ENCODE assay signal across 9 cellular contexts in genomic region chr3:158105124-158105709, GRCh38. TPM values are rescaled to one million over a fixed set of nuclear protein-coding genes. Genes with fewer than 3 reads are reported as not detected.
DNase-seq lines count a peak whose midpoint lies in the region; ATAC-seq, FAIRE-seq and TF ChIP-seq lines count a peak whose summit lies in the region.
"Had no signal": no experiment of that assay in that cellular context is flagged by ENCODE, and none has a peak within 500 bp of the region (broad histone marks: within the 10 kb centered on the region; RNA-seq: fewer than 3 reads in every experiment).

No MANE protein-coding gene starts in this region.

- H4K8ac ChIP-seq in IMR-90 (ENCODE audit: low read depth in 2 of 2, low read length in 2 of 2) = no peak overlapping the region

- peak overlapping the region; percentile 82 for H2AFZ ChIP-seq in IMR-90 (replicated peaks; ENCODE audit: low read length, poor library complexity)
- 0 out of 2 replicates have a peak overlapping the region, but pooled peaks have one; percentile 17 for H2AFZ ChIP-seq in GM12878 (ENCODE audit: control insufficient read depth, low read depth, low read length)

- H3K9ac ChIP-seq in IMR-90 (ENCODE audit: low read depth, low read length) (peak overlapping the region; percentile 29), GM12878 (ENCODE audit: control insufficient read depth, insufficient read depth, low read length) (no peak overlapping the region)

- WGBS in IMR-90 (ENCODE audit: extremely low coverage in 2 of 2, insufficient read length in 1 of 2), 2 experiments = 4% methylated on average over 13 of the region's 39 CpGs; no CpG with 5 or more reads in 1 of the 2 experiments
- WGBS in GM12878 (ENCODE audit: insufficient coverage, insufficient replicate concordance, low lambda C conversion rate, missing lambda C conversion rate) = 10% methylated on average over 34 of the region's 39 CpGs

- no peak overlapping the region for H3K18ac ChIP-seq in IMR-90 (ENCODE audit: low read depth, low read length)

- no peak overlapping the region; the same call in 1 of the 2 replicates for H3K27ac ChIP-seq in IMR-90 (ENCODE audit: insufficient read depth, low read length)
- H3K27ac ChIP-seq in GM12878 (ENCODE audit: control insufficient read depth, insufficient read depth) = no peak overlapping the region
- H3K27ac ChIP-seq in lower lobe of right lung = no peak overlapping the region

- H2BK20ac ChIP-seq in IMR-90 (ENCODE audit: low read depth, low read length) = no peak overlapping the region

- H4K5ac ChIP-seq in IMR-90 (ENCODE audit: low read depth, low read length) = no peak overlapping the region

- FAIRE-seq in GM12878 (lab: Jason Lieb, UNC) = no peak

- peaks cover 5% of the 10 kb centered on the region; the same call in 1 of the 2 replicates for H4K20me1 ChIP-seq in IMR-90 (ENCODE audit: insufficient read depth, low read length)
- H4K20me1 ChIP-seq in GM12878 (ENCODE audit: control insufficient read depth, insufficient read depth) = no peaks in the 10 kb centered on the region

- no peak for TF ChIP-seq EP300 in GM12878 (IDR thresholded peaks at IDR 0.05; ENCODE audit: borderline replicate concordance in 1 of 2, control insufficient read depth in 1 of 2, low read depth in 2 of 2, low read length in 2 of 2)

- dilution Hi-C loops in IMR-90 (cut with HindIII; ENCODE audit: low sequenced_read_pairs, unreplicated experiment) = no loop called here

- H3K56ac ChIP-seq in IMR-90 (ENCODE audit: extremely low read depth, insufficient read depth, low read length) = no peak overlapping the region

- H3K23ac ChIP-seq in IMR-90 (ENCODE audit: low read depth, low read length) = no peak overlapping the region

- DNase-seq in COLO668 (lab: John Stamatoyannopoulos, UW; ENCODE audit: unreplicated experiment) = peak; percentile 49
- no peak for DNase-seq in IMR-90
- DNase-seq in GM12878 (ENCODE audit: low read depth, low spot score) = no peak
- no peak for DNase-seq in lower lobe of right lung
- DNase-seq in NCI-H1694 treated with DMSO at 0.1 percent for 48 hours (lab: John Stamatoyannopoulos, UW) = no peak
- no peak for DNase-seq in posterior vena cava (ENCODE audit: low spot score)

- SMC1A ChIA-PET in GM12878 (lab: Charles Lee; ENCODE audit: uncharacterized antibody, unreplicated experiment) = interaction anchor here (0.8 to 1.2 kb wide), 2 partner anchors 20 to 211 kb away, joined by 3 to 4 read pairs; no protein-coding TSS in a partner anchor

- no TSS peak for BruUV-seq in IMR-90 (replicated peaks; lab: Mats Ljungman, UMichigan)
- no TSS peak for BruUV-seq in GM12878 (replicated peaks; lab: Mats Ljungman, UMichigan)

- TF ChIP-seq RAD21 in IMR-90 (IDR thresholded peaks at IDR 0.05; ENCODE audit: low read length) = no peak
- TF ChIP-seq RAD21 in GM12878 (IDR thresholded peaks at IDR 0.05; ENCODE audit: insufficient read depth, low read depth, low read length) = no peak

- H2BK15ac ChIP-seq in IMR-90 (ENCODE audit: low read depth, low read length) = no peak overlapping the region

- in situ Hi-C loops in IMR-90 (cut with MboI; ENCODE audit: low sequenced_read_pairs) (loop anchor here (25.0 kb wide), 1 partner anchor 682 kb away; no protein-coding TSS in a partner anchor), GM12878 (cut with MboI) (no loop called here)

- H2BK120ac ChIP-seq in IMR-90 (ENCODE audit: low read depth, low read length) = no peak overlapping the region

- H2AK5ac ChIP-seq in IMR-90 (ENCODE audit: low read depth, low read length) = no peak overlapping the region

- TF ChIP-seq CTCF in IMR-90 (conservative IDR thresholded peaks at IDR 0.05; ENCODE audit: low read depth, low read length) (no peak), GM12878 (IDR thresholded peaks at IDR 0.05 in 2 of 3, conservative IDR thresholded peaks at IDR 0.05 in 1 of 3; ENCODE audit: control insufficient read depth in 2 of 3, extremely low read depth in 1 of 3, insufficient read depth in 1 of 3, low read depth in 3 of 3, low read length in 3 of 3) (no peak), lower lobe of right lung (IDR thresholded peaks at IDR 0.05) (no peak)

- ATAC-seq in IMR-90 (ENCODE audit: low read depth) (peak; percentile 38), GM12878 (no peak), lower lobe of right lung (no peak), HG03460 (IDR thresholded peaks at IDR 0.05; ENCODE audit: unreplicated experiment) (no peak), GM18519 (IDR thresholded peaks at IDR 0.05; ENCODE audit: low FRiP score, unreplicated experiment) (no peak)

- no peak overlapping the region for H3K14ac ChIP-seq in IMR-90 (replicated peaks; ENCODE audit: low read depth, low read length)

- peaks cover 8% of the 10 kb centered on the region; the same call in 1 of the 2 replicates for H3K9me3 ChIP-seq in IMR-90 (ENCODE audit: control insufficient read depth, insufficient read depth, low read length)
- H3K9me3 ChIP-seq in GM12878 (replicated peaks; ENCODE audit: control insufficient read depth, insufficient read depth, low read length) = no peaks in the 10 kb centered on the region; the same call in 2 of the 3 replicates
- no peaks in the 10 kb centered on the region for H3K9me3 ChIP-seq in lower lobe of right lung

- H2AK9ac ChIP-seq in IMR-90 (replicated peaks; ENCODE audit: low read depth, low read length, poor library complexity) = no peak overlapping the region

- H3K27me3 ChIP-seq in IMR-90 (ENCODE audit: control insufficient read depth, insufficient read depth, low read length) (peaks cover 66% of the 10 kb centered on the region), GM12878 (replicated peaks in 1 of 2; ENCODE audit: control insufficient read depth in 2 of 2, insufficient read depth in 2 of 2, low read length in 1 of 2) (peaks cover 12 to 34% of the 10 kb centered on the region in 2 experiments), lower lobe of right lung (ENCODE audit: low read depth) (peaks cover 90% of the 10 kb centered on the region)

- no peak overlapping the region for H3K4ac ChIP-seq in IMR-90 (ENCODE audit: low read depth, low read length)

- H3K79me2 ChIP-seq in GM12878 (ENCODE audit: control insufficient read depth, insufficient read depth, low read length) = peaks cover under 1% of the 10 kb centered on the region

- H2BK5ac ChIP-seq in IMR-90 (ENCODE audit: low read depth, low read length, poor library complexity, severe bottlenecking) = no peak overlapping the region

- RAD21 ChIA-PET in GM12878 (lab: Charles Lee; ENCODE audit: unreplicated experiment) = no interaction called here

- POLR2A ChIA-PET in IMR-90 (lab: Charles Lee; ENCODE audit: unreplicated experiment) = no interaction called here
- POLR2A ChIA-PET in GM12878 (lab: Charles Lee) = no interaction called here

- H3K4me2 ChIP-seq in IMR-90 (ENCODE audit: low read depth, low read length) (peak overlapping the region; percentile 63), GM12878 (ENCODE audit: control insufficient read depth, insufficient read depth) (peak overlapping the region; percentile 87)

- H3K4me3 ChIP-seq in IMR-90 (ENCODE audit: insufficient read depth, low read depth, low read length) = peak overlapping the region; percentile 64
- peak overlapping the region; percentile 84; the same call in 1 of the 2 replicates for H3K4me3 ChIP-seq in GM12878
- peak overlapping the region; percentile 48 for H3K4me3 ChIP-seq in lower lobe of right lung

- TF ChIP-seq POLR2A in IMR-90 (IDR thresholded peaks at IDR 0.05; ENCODE audit: low read depth, low read length) = no peak
- no peak for TF ChIP-seq POLR2A in GM12878 (IDR thresholded peaks at IDR 0.05; ENCODE audit: low read depth, low read length)

- H3K79me1 ChIP-seq in IMR-90 (ENCODE audit: low read depth in 1 of 2, low read length in 2 of 2) = no peaks in the 10 kb centered on the region

- H3K9me1 ChIP-seq in IMR-90 (ENCODE audit: insufficient read depth, low read length) = no peaks in the 10 kb centered on the region

- intact Hi-C loops in IMR-90 (cut with micrococcal nuclease) = loop anchor here (5.0 to 10.0 kb wide), 4 partner anchors 207 to 573 kb away; partner anchors contain the start of gene GFM1
- intact Hi-C loops in GM12878 (cut with micrococcal nuclease; ENCODE audit: unreplicated experiment) = loop anchor here (5.0 kb wide), 1 partner anchor 327 kb away; no protein-coding TSS in a partner anchor
- intact Hi-C loops in lower lobe of right lung (cut with DNase I) = no loop called here
- intact Hi-C loops in posterior vena cava (cut with DNase I) = no loop called here

- H3K36me3 ChIP-seq in IMR-90 (ENCODE audit: control insufficient read depth, insufficient read depth, low read length) (no peaks in the 10 kb centered on the region), GM12878 (ENCODE audit: control insufficient read depth in 2 of 2, insufficient read depth in 2 of 2, low read length in 1 of 2) (no peaks in the 10 kb centered on the region), lower lobe of right lung (no peaks in the 10 kb centered on the region)

- H3K4me1 ChIP-seq in IMR-90 (ENCODE audit: control insufficient read depth, insufficient read depth, low read length) (peaks cover 2% of the 10 kb centered on the region; the same call in 1 of the 2 replicates), GM12878 (ENCODE audit: control insufficient read depth, insufficient read depth, low read length) (peaks cover 11% of the 10 kb centered on the region), lower lobe of right lung (peaks cover 46% of the 10 kb centered on the region)

- CTCF ChIA-PET in IMR-90 (lab: Yijun Ruan, JAX) = interaction anchor here (0.6 kb wide), 1 partner anchor 1570 kb away, joined by 4 read pairs; no protein-coding TSS in a partner anchor
- CTCF ChIA-PET in GM12878 (lab: Yijun Ruan, JAX) = interaction anchor here (1.7 kb wide), 1 partner anchor 329 kb away, joined by 6 read pairs; no protein-coding TSS in a partner anchor

- H4K91ac ChIP-seq in IMR-90 (ENCODE audit: insufficient read depth, low read depth, low read length) = no peak overlapping the region

RNA-seq across cellular contexts. Expression of gene SHOX2, which starts 1.0 kb away (rescaled TPM):
- total RNA-seq in IMR-90 (2012; rRNA removed) = 0.83 and 0.90 TPM in 2 replicates
- polyA plus RNA-seq in IMR-90 (2012; rRNA removed) = 2.3 and 2.5 TPM in 2 replicates
- polyA plus RNA-seq in IMR-90 (2012; cell fraction: cytosol; rRNA removed) = 1.1 and 2.9 TPM in 2 replicates
- 12.7 and 16.2 TPM in 2 replicates for polyA plus RNA-seq in IMR-90 (2012; cell fraction: nucleus; rRNA removed; ENCODE audit: low replicate concordance)
- 0.27 and 0.29 TPM in 2 replicates for total RNA-seq in GM12878 (2013; cell fraction: nucleolus; rRNA removed)
- total RNA-seq in GM12878 (2014; rRNA removed) = 0.05 TPM in 1 of 2 replicates, not detected in the other
- total RNA-seq in GM12878 (2014; rRNA removed; fragmentation: Illumina TruSeq; extraction: Trizol) = 0.09 and 0.14 TPM in 2 replicates
- total RNA-seq in GM12878 (2021) = 0.36 TPM in 1 of 2 replicates, not detected in the other
- 0.09 TPM for polyA plus RNA-seq in GM12878 (2011; ENCODE audit: low read depth)
- 0.10 and 0.16 TPM in 2 replicates for polyA plus RNA-seq in GM12878 (2011; rRNA removed)
- 0.05 and 0.06 TPM in 2 replicates for polyA plus RNA-seq in GM12878 (2011; cell fraction: cytosol; rRNA removed)
- polyA plus RNA-seq in GM12878 (2011; cell fraction: nucleus; rRNA removed) = 0.12 and 0.16 TPM in 2 replicates
- polyA plus RNA-seq in GM12878 (2012) = 0.14 and 0.30 TPM in 2 replicates
- polyA plus RNA-seq in GM12878 (2014; fragmentation: Illumina TruSeq; extraction: Trizol) = 0.06 and 0.14 TPM in 2 replicates
- polyA plus RNA-seq in GM12878 (2014; fragmentation: Nextera tagmentation; extraction: Ambion mirVana) = under 1 TPM; 0.04 to 0.06 TPM
- polyA plus RNA-seq in GM12878 (2014; rRNA removed) = 0.03 and 0.06 TPM in 2 replicates
- polyA plus RNA-seq in GM12878 (2016; fragmentation: Nextera tagmentation; extraction: Ambion mirVana) = not detected
- 0.15 TPM in 1 of 2 replicates, not detected in the other for polyA minus RNA-seq in GM12878 (2011; rRNA and poly(A)+ RNA removed)
- polyA minus RNA-seq in GM12878 (2011; cell fraction: cytosol; rRNA and poly(A)+ RNA removed) = not detected in 2 replicates
- 0.38 TPM in 1 of 2 replicates, not detected in the other for polyA minus RNA-seq in GM12878 (2011; cell fraction: nucleus; rRNA and poly(A)+ RNA removed)
- total RNA-seq in lower lobe of right lung = 0.38 TPM
- total RNA-seq in posterior vena cava = 1 to 10 TPM; 1.6 to 3.4 TPM
- total RNA-seq: T-helper 2 cell treated with Interferon-gamma antibody and Interleukin-4, amounts not matched to agents 100 ng/mL and 5 ng/mL, for 36 hours had no signal

RNA-seq across cellular contexts. Expression of gene RSRC1, which starts 4.7 kb away (rescaled TPM):
- 41.8 and 71.7 TPM in 2 replicates for total RNA-seq in IMR-90 (2012; rRNA removed)
- polyA plus RNA-seq in IMR-90 (2012; rRNA removed) = 3.8 and 4.5 TPM in 2 replicates
- 0.28 and 0.63 TPM in 2 replicates for polyA plus RNA-seq in IMR-90 (2012; cell fraction: cytosol; rRNA removed)
- 0.42 and 2.3 TPM in 2 replicates for polyA plus RNA-seq in IMR-90 (2012; cell fraction: nucleus; rRNA removed; ENCODE audit: low replicate concordance)
- total RNA-seq in GM12878 (2013; cell fraction: nucleolus; rRNA removed) = 159 and 173 TPM in 2 replicates
- 40.5 and 49.2 TPM in 2 replicates for total RNA-seq in GM12878 (2014; rRNA removed)
- 82.2 and 85.9 TPM in 2 replicates for total RNA-seq in GM12878 (2014; rRNA removed; fragmentation: Illumina TruSeq; extraction: Trizol)
- total RNA-seq in GM12878 (2021) = 31.5 and 34.4 TPM in 2 replicates
- 11.2 TPM for polyA plus RNA-seq in GM12878 (2011; ENCODE audit: low read depth)
- 16.4 and 25.4 TPM in 2 replicates for polyA plus RNA-seq in GM12878 (2011; rRNA removed)
- 5.2 and 5.8 TPM in 2 replicates for polyA plus RNA-seq in GM12878 (2011; cell fraction: cytosol; rRNA removed)
- polyA plus RNA-seq in GM12878 (2011; cell fraction: nucleus; rRNA removed) = 12.5 and 13.3 TPM in 2 replicates
- polyA plus RNA-seq in GM12878 (2012) = 17.7 and 21.8 TPM in 2 replicates
- 58.9 and 65.0 TPM in 2 replicates for polyA plus RNA-seq in GM12878 (2014; fragmentation: Illumina TruSeq; extraction: Trizol)
- 10 to 100 TPM; 47.6 to 83.3 TPM for polyA plus RNA-seq in GM12878 (2014; fragmentation: Nextera tagmentation; extraction: Ambion mirVana)
- 14.9 and 19.2 TPM in 2 replicates for polyA plus RNA-seq in GM12878 (2014; rRNA removed)
- 10 to 100 TPM; 41.4 to 42.6 TPM for polyA plus RNA-seq in GM12878 (2016; fragmentation: Nextera tagmentation; extraction: Ambion mirVana)
- polyA minus RNA-seq in GM12878 (2011; rRNA and poly(A)+ RNA removed) = 24.7 and 36.1 TPM in 2 replicates
- polyA minus RNA-seq in GM12878 (2011; cell fraction: cytosol; rRNA and poly(A)+ RNA removed) = 11.0 and 12.0 TPM in 2 replicates
- 49.6 and 82.3 TPM in 2 replicates for polyA minus RNA-seq in GM12878 (2011; cell fraction: nucleus; rRNA and poly(A)+ RNA removed)
- 29.8 TPM for total RNA-seq in lower lobe of right lung
- 10 to 100 TPM; 37.4 to 41.0 TPM for total RNA-seq in posterior vena cava

Comparison
In these comparisons a context has a peak if more than half of its experiments do, and no peak if none do; other contexts are left out.
1. intact Hi-C loops: an anchor here in IMR-90 (5.0 to 10.0 kb wide) and GM12878 (5.0 kb wide); none called in lower lobe of right lung and posterior vena cava.